In the genomic region with DNA sequence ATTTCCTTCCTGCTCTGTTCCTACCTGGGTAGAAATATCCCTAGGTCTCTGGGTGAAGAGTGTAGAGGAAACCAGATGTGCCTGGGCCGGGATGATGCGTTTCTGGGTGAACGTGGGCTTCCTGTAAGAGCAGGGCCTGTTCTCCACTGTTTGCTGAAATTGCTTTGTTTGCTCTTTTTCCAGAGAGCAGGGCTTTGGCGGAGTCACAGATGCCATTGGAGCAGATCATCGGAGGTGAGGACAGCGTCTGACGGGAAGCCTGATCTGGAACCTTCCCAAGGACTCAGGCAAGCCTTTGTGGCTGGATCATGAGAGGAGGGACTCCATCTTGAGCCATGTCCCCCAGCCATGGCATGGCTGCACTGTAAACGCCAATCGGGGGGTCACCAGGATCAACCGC, we compare ENCODE assay signal across 21 cellular contexts. TPM values are rescaled to one million over a fixed set of nuclear protein-coding genes. Genes with fewer than 3 reads are reported as not detected.
DNase-seq lines count a peak whose midpoint lies in the region; ATAC-seq and TF ChIP-seq lines count a peak whose summit lies in the region.
"Had no signal": no experiment of that assay in that cellular context is flagged by ENCODE, and none has a peak within 500 bp of the region (broad histone marks: within the 10 kb centered on the region; RNA-seq: fewer than 3 reads in every experiment).

No MANE protein-coding gene starts in this region.

- CTCF ChIA-PET in activated naive CD4-positive, alpha-beta T cell treated with anti-CD3 and anti-CD28 coated beads for 36 hours (lab: Charles Lee) = no interaction called here
- CTCF ChIA-PET in activated naive CD4-positive, alpha-beta T cell treated with anti-CD3 and anti-CD28 coated beads, Interleukin-2, amount 10 ng/mL, durations not matched to agents 7 days and 5 days (lab: Charles Lee) = no interaction called here

- peaks cover 0 to 95% of the 10 kb centered on the region in 2 donors for H3K36me3 ChIP-seq in gastroesophageal sphincter

- no peak overlapping the region for H3K27ac ChIP-seq in gastroesophageal sphincter
- H3K27ac ChIP-seq: SJSA1 had no signal

- H3K27me3 Mint-ChIP-seq in activated naive CD4-positive, alpha-beta T cell treated with anti-CD3 and anti-CD28 coated beads for 36 hours (ENCODE audit: low read depth) = no peaks in the 10 kb centered on the region
- H3K27me3 Mint-ChIP-seq in activated naive CD4-positive, alpha-beta T cell treated with anti-CD3 and anti-CD28 coated beads, Interleukin-2, amount 10 ng/mL, durations not matched to agents 7 days and 5 days = no peaks in the 10 kb centered on the region
- no peaks in the 10 kb centered on the region for H3K27me3 Mint-ChIP-seq in nephron progenitor cell (ENCODE audit: low read depth, poor library complexity)
- H3K27me3 Mint-ChIP-seq: CD4-positive, alpha-beta T cell had no signal

- TF ChIP-seq CTCF in gastroesophageal sphincter (IDR thresholded peaks at IDR 0.05) (no peak), nephron progenitor cell (IDR thresholded peaks at IDR 0.05) (no peak)

- no peaks in the 10 kb centered on the region for H3K9me3 ChIP-seq in gastroesophageal sphincter
- H3K9me3 ChIP-seq: BE2C, SJSA1 had no signal

- peaks cover 20% of the 10 kb centered on the region for H3K36me3 Mint-ChIP-seq in activated naive CD4-positive, alpha-beta T cell treated with anti-CD3 and anti-CD28 coated beads for 36 hours (ENCODE audit: low read depth)
- H3K36me3 Mint-ChIP-seq in activated naive CD4-positive, alpha-beta T cell treated with anti-CD3 and anti-CD28 coated beads, Interleukin-2, amount 10 ng/mL, durations not matched to agents 7 days and 5 days = peaks cover 24% of the 10 kb centered on the region
- peaks cover 53% of the 10 kb centered on the region for H3K36me3 Mint-ChIP-seq in nephron progenitor cell (ENCODE audit: low read depth)

- H3K4me1 Mint-ChIP-seq in activated naive CD4-positive, alpha-beta T cell treated with anti-CD3 and anti-CD28 coated beads for 36 hours (ENCODE audit: low read depth) = no peaks in the 10 kb centered on the region
- H3K4me1 Mint-ChIP-seq in activated naive CD4-positive, alpha-beta T cell treated with anti-CD3 and anti-CD28 coated beads, Interleukin-2, amount 10 ng/mL, durations not matched to agents 7 days and 5 days = no peaks in the 10 kb centered on the region
- peaks cover 10% of the 10 kb centered on the region for H3K4me1 Mint-ChIP-seq in nephron progenitor cell

- no peak overlapping the region for H3K4me3 Mint-ChIP-seq in activated naive CD4-positive, alpha-beta T cell treated with anti-CD3 and anti-CD28 coated beads for 36 hours
- H3K4me3 Mint-ChIP-seq in activated naive CD4-positive, alpha-beta T cell treated with anti-CD3 and anti-CD28 coated beads, Interleukin-2, amount 10 ng/mL, durations not matched to agents 7 days and 5 days = no peak overlapping the region
- no peak overlapping the region for H3K4me3 Mint-ChIP-seq in nephron progenitor cell
- H3K4me3 Mint-ChIP-seq: CD4-positive, alpha-beta T cell had no signal

- intact Hi-C loops in activated naive CD4-positive, alpha-beta T cell treated with anti-CD3 and anti-CD28 coated beads for 36 hours (cut with micrococcal nuclease) = no loop called here

- TF ChIP-seq EP300 in gastroesophageal sphincter (IDR thresholded peaks at IDR 0.05) = no peak

- peak overlapping the region; percentile 15 for H3K27ac Mint-ChIP-seq in activated naive CD4-positive, alpha-beta T cell treated with anti-CD3 and anti-CD28 coated beads for 36 hours
- H3K27ac Mint-ChIP-seq in activated naive CD4-positive, alpha-beta T cell treated with anti-CD3 and anti-CD28 coated beads, Interleukin-2, amount 10 ng/mL, durations not matched to agents 7 days and 5 days = no peak overlapping the region
- H3K27ac Mint-ChIP-seq in nephron progenitor cell = peak overlapping the region; percentile 77
- H3K27ac Mint-ChIP-seq: CD4-positive, alpha-beta T cell had no signal

- WGBS in gastroesophageal sphincter (ENCODE audit: low coverage in 1 of 2), 2 donors = 100% methylated on average over 1 to 3 of the region's 10 CpGs

- no peak overlapping the region for H3K4me3 ChIP-seq in gastroesophageal sphincter
- H3K4me3 ChIP-seq: SJSA1 had no signal

- peak; percentile 51 for ATAC-seq in gastroesophageal sphincter

- no peaks in the 10 kb centered on the region for H3K4me1 ChIP-seq in gastroesophageal sphincter
- H3K4me1 ChIP-seq: BE2C, SJSA1 had no signal

- no peaks in the 10 kb centered on the region for H3K9me3 Mint-ChIP-seq in activated naive CD4-positive, alpha-beta T cell treated with anti-CD3 and anti-CD28 coated beads for 36 hours
- no peaks in the 10 kb centered on the region for H3K9me3 Mint-ChIP-seq in activated naive CD4-positive, alpha-beta T cell treated with anti-CD3 and anti-CD28 coated beads, Interleukin-2, amount 10 ng/mL, durations not matched to agents 7 days and 5 days
- H3K9me3 Mint-ChIP-seq in nephron progenitor cell = no peaks in the 10 kb centered on the region
- H3K9me3 Mint-ChIP-seq: CD4-positive, alpha-beta T cell had no signal

- DNase-seq in activated naive CD4-positive, alpha-beta T cell treated with anti-CD3 and anti-CD28 coated beads for 36 hours = no peak
- DNase-seq in activated naive CD4-positive, alpha-beta T cell treated with anti-CD3 and anti-CD28 coated beads, Interleukin-2, amount 10 ng/mL, durations not matched to agents 7 days and 5 days = no peak
- DNase-seq in HuH-7.5 (ENCODE audit: low spot score) = peak; percentile 32
- DNase-seq in nephron progenitor cell = no peak
- DNase-seq in germinal center (ENCODE audit: low spot score) = no peak
- DNase-seq in NCI-H1694 (lab: John Stamatoyannopoulos, UW) = no peak
- DNase-seq in SKM-1 treated with dmso at 0.1 percent for 144 hours (lab: John Stamatoyannopoulos, UW; ENCODE audit: unreplicated experiment) = no peak
- DNase-seq: BE2C; CD4-positive, alpha-beta T cell; COR-L47; DMS79; KG1; NCI-H1105 treated with DMSO at 0.1 percent for 48 hours; NCI-H2081; NCI-H2171; NCI-H345; NCI-H524; NCI-H774 had no signal

- H3K27me3 ChIP-seq in gastroesophageal sphincter = no peaks in the 10 kb centered on the region
- H3K27me3 ChIP-seq: BE2C, SJSA1 had no signal

- no peak for TF ChIP-seq POLR2A in gastroesophageal sphincter (IDR thresholded peaks at IDR 0.05)

RNA-seq across cellular contexts. Expression of a gene that starts 15.4 kb away (rescaled TPM):
- total RNA-seq in activated naive CD4-positive, alpha-beta T cell treated with anti-CD3 and anti-CD28 coated beads for 36 hours = 10 to 100 TPM; 18.3 to 19.9 TPM
- total RNA-seq in gastroesophageal sphincter = 1 to 10 TPM; 4.5 to 7.8 (median 6.5) TPM

RNA-seq across cellular contexts. Expression of a gene that starts 23.8 kb away (rescaled TPM):
- total RNA-seq in activated naive CD4-positive, alpha-beta T cell treated with anti-CD3 and anti-CD28 coated beads for 36 hours = not detected
- under 1 TPM in 3 of 4 donors, not detected in 1; 0.13 to 0.35 (median 0.16) TPM for total RNA-seq in gastroesophageal sphincter
- total RNA-seq: CD4-positive, alpha-beta T cell; SJSA1 had no signal

RNA-seq across cellular contexts. Expression of a gene that starts 30.3 kb away (rescaled TPM):
- not detected for total RNA-seq in activated naive CD4-positive, alpha-beta T cell treated with anti-CD3 and anti-CD28 coated beads for 36 hours
- total RNA-seq in gastroesophageal sphincter = 1 to 10 TPM in 2 of 4 donors, not detected in 2; 2.9 to 3.4 TPM
- total RNA-seq: CD4-positive, alpha-beta T cell; OCI-LY7 had no signal

RNA-seq across cellular contexts. Expression of a gene that starts 39.1 kb away (rescaled TPM):
- not detected for total RNA-seq in activated naive CD4-positive, alpha-beta T cell treated with anti-CD3 and anti-CD28 coated beads for 36 hours
- total RNA-seq in gastroesophageal sphincter = 1 to 10 TPM in 1 of 4 donors, under 1 TPM in 1, not detected in 2; 0.50 to 2.6 TPM
- total RNA-seq: CD4-positive, alpha-beta T cell; OCI-LY7; SJSA1 had no signal
